8 cellular contexts compared by ENCODE assay signal in genomic region chr9:130172161-130172857, GRCh38. TPM values are rescaled to one million over a fixed set of nuclear protein-coding genes. Genes with fewer than 3 reads are reported as not detected.
DNase-seq lines count a peak whose midpoint lies in the region; ATAC-seq and FAIRE-seq lines count a peak whose summit lies in the region.

Gene NCS1 (plus strand): TSS chr9:130172404. CDS start chr9:130172664, 260 bp downstream.

- DNase-seq in GM18507 (ENCODE audit: extremely low spot score, insufficient read length, low read depth) (peak; percentile 28), NCI-H69 (lab: John Stamatoyannopoulos, UW) (peak; percentile 92), midbrain (lab: John Stamatoyannopoulos, UW) (peak; percentile 81)
- DNase-seq in activated T-cell treated with anti-CD3 and anti-CD28 coated beads, Interleukin-2, amount 50 U/mL, for 1 hour, result peak; percentile 61
- DNase-seq in stimulated activated CD8-positive, alpha-beta memory T cell treated with anti-CD3 and anti-CD28 coated beads, Interleukin-2, amount 100 ng/mL, for 48 hours (ENCODE audit: low read depth in 2 of 2), result peak; percentile 52 to 54

- no peak for FAIRE-seq in GM18507 (lab: Jason Lieb, UNC)

- H3K36me3 ChIP-seq in esophagus (ENCODE audit: control insufficient read depth in 2 of 2, insufficient read depth in 2 of 2, low read length in 1 of 2), result peaks cover 0 to 4% of the 10 kb centered on the region in 2 donors

- H3K27ac ChIP-seq in esophagus (ENCODE audit: low read depth in 2 of 2, low read length in 1 of 2), result peak within 1 kb of the TSS; percentile 52 to 89

- H3K4me3 ChIP-seq in esophagus (ENCODE audit: low read depth in 1 of 2, low read length in 2 of 2), result peak within 1 kb of the TSS; percentile 49 to 62

- no peak for ATAC-seq in GM21737 (IDR thresholded peaks at IDR 0.05; ENCODE audit: unreplicated experiment)
- ATAC-seq in HG02588 (IDR thresholded peaks at IDR 0.05; ENCODE audit: unreplicated experiment), result no peak

- H3K27me3 ChIP-seq in esophagus (ENCODE audit: control insufficient read depth in 1 of 2, insufficient read depth in 2 of 2, low read length in 2 of 2), result no peaks in the 10 kb centered on the region

- no peaks in the 10 kb centered on the region for H3K9me3 ChIP-seq in esophagus (ENCODE audit: control insufficient read depth in 2 of 2, insufficient read depth in 1 of 2, low read depth in 1 of 2, low read length in 1 of 2)

- WGBS in esophagus, 2 donors, result 0 to 1% methylated on average over 28 to 98 of the region's 101 CpGs

- H3K4me1 ChIP-seq in esophagus (ENCODE audit: control insufficient read depth in 2 of 2, insufficient read depth in 2 of 2, low read length in 1 of 2), result peaks cover 2 to 12% of the 10 kb centered on the region in 2 donors

RNA-seq across cellular contexts. Expression of gene NCS1, which starts in this region (rescaled TPM):
- polyA plus RNA-seq in esophagus, result 10 to 100 TPM; 12.8 to 16.4 TPM

Comparison
In these comparisons a context has a peak if more than half of its experiments do, and no peak if none do; other contexts are left out.
1. DNase-seq: peak in every context shown above with its lines; median percentile 92 in NCI-H69; 81 in midbrain; 61 in activated T-cell treated with anti-CD3 and anti-CD28 coated beads, Interleukin-2, amount 50 U/mL, for 1 hour; 53 in stimulated activated CD8-positive, alpha-beta memory T cell treated with anti-CD3 and anti-CD28 coated beads, Interleukin-2, amount 100 ng/mL, for 48 hours; 28 in GM18507.